ENCODE assay signal across 10 cellular contexts in genomic region chr6:44217332-44218143, GRCh38. TPM values are rescaled to one million over a fixed set of nuclear protein-coding genes. Genes with fewer than 3 reads are reported as not detected.
DNase-seq lines count a peak whose midpoint lies in the region; ATAC-seq and TF ChIP-seq lines count a peak whose summit lies in the region.
"Had no signal": no experiment of that assay in that cellular context is flagged by ENCODE, and none has a peak within 500 bp of the region (broad histone marks: within the 10 kb centered on the region; RNA-seq: fewer than 3 reads in every experiment).

No MANE protein-coding gene starts in this region.

- H3K4me1 Mint-ChIP-seq in endodermal cell, result peaks cover 31% of the 10 kb centered on the region
- H3K4me1 Mint-ChIP-seq in CD8-positive, alpha-beta T cell (ENCODE audit: low read depth), result peaks cover 26% of the 10 kb centered on the region

- H3K4me1 ChIP-seq in endodermal cell (ENCODE audit: control insufficient read depth, insufficient read depth, low read length) (peaks cover 19% of the 10 kb centered on the region), muscle layer of colon (ENCODE audit: insufficient read depth, low read length) (peaks cover 55% of the 10 kb centered on the region)
- peaks cover 15% of the 10 kb centered on the region for H3K4me1 ChIP-seq in CD8-positive, alpha-beta T cell (ENCODE audit: insufficient read depth, low read length)

- H3K27ac ChIP-seq in 22Rv1 (peak overlapping the region; percentile 58), endodermal cell (ENCODE audit: low read depth, low read length) (no peak overlapping the region), muscle layer of colon (ENCODE audit: low read depth, low read length) (peak overlapping the region; percentile 80)
- no peak overlapping the region for H3K27ac ChIP-seq in CD8-positive, alpha-beta T cell (ENCODE audit: low read depth, low read length)

- no peaks in the 10 kb centered on the region for H3K36me3 Mint-ChIP-seq in endodermal cell (ENCODE audit: low read depth)
- no peaks in the 10 kb centered on the region for H3K36me3 Mint-ChIP-seq in CD8-positive, alpha-beta T cell
- H3K36me3 Mint-ChIP-seq: activated naive CD8-positive, alpha-beta T cell treated with anti-CD3 and anti-CD28 coated beads for 36 hours had no signal

- H3K4me3 Mint-ChIP-seq in endodermal cell, result peak overlapping the region; percentile 61
- H3K4me3 Mint-ChIP-seq in CD8-positive, alpha-beta T cell, result no peak overlapping the region

- peaks cover 2% of the 10 kb centered on the region for H3K27me3 Mint-ChIP-seq in endodermal cell (ENCODE audit: insufficient read depth)
- H3K27me3 Mint-ChIP-seq in CD8-positive, alpha-beta T cell (ENCODE audit: low read depth), result peaks cover 9% of the 10 kb centered on the region

- WGBS in endodermal cell (ENCODE audit: insufficient coverage in 1 of 2, insufficient read length in 1 of 2), 2 experiments, result 66 to 68% methylated on average over 14 to 16 of the region's 16 CpGs

- DNase-seq in MG63 (peak; percentile 100), endodermal cell (peak; percentile 88), HK-2 (ENCODE audit: unreplicated experiment) (no peak)
- DNase-seq in CD8-positive, alpha-beta T cell, result no peak
- DNase-seq: activated naive CD8-positive, alpha-beta T cell treated with anti-CD3 and anti-CD28 coated beads for 36 hours had no signal

- no peaks in the 10 kb centered on the region for H3K9me3 Mint-ChIP-seq in endodermal cell
- H3K9me3 Mint-ChIP-seq in CD8-positive, alpha-beta T cell, result no peaks in the 10 kb centered on the region
- H3K9me3 Mint-ChIP-seq: activated naive CD8-positive, alpha-beta T cell treated with anti-CD3 and anti-CD28 coated beads for 36 hours had no signal

- POLR2A ChIA-PET in CD8-positive, alpha-beta T cell (lab: Charles Lee), result interaction anchor here (2.0 kb wide), 1 partner anchor 30 kb away, joined by 5 read pairs; the partner anchor contains the start of gene HSP90AB1

- CTCF ChIA-PET in CD8-positive, alpha-beta T cell (lab: Charles Lee), result interaction anchor here (1.0 kb wide), 2 partner anchors 39 to 45 kb away, joined by 3 to 4 read pairs; no protein-coding TSS in a partner anchor

- ATAC-seq in GM19455 (IDR thresholded peaks at IDR 0.05; ENCODE audit: unreplicated experiment) (no peak), HG03521 (IDR thresholded peaks at IDR 0.05; ENCODE audit: unreplicated experiment) (no peak)
- no peak for ATAC-seq in CD8-positive, alpha-beta T cell

- no peak overlapping the region for H3K27ac Mint-ChIP-seq in endodermal cell
- H3K27ac Mint-ChIP-seq in CD8-positive, alpha-beta T cell, result no peak overlapping the region
- H3K27ac Mint-ChIP-seq: activated naive CD8-positive, alpha-beta T cell treated with anti-CD3 and anti-CD28 coated beads for 36 hours had no signal

- H3K9ac ChIP-seq in endodermal cell (ENCODE audit: extremely low read depth, low read length, poor library complexity, severe bottlenecking) (no peak overlapping the region), muscle layer of colon (ENCODE audit: low read length) (peak overlapping the region; percentile 4)

- H3K36me3 ChIP-seq in MG63 (no peaks in the 10 kb centered on the region), endodermal cell (ENCODE audit: control insufficient read depth, insufficient read depth, low read length) (no peaks in the 10 kb centered on the region), muscle layer of colon (ENCODE audit: insufficient read depth, low read length) (no peaks in the 10 kb centered on the region)
- no peaks in the 10 kb centered on the region for H3K36me3 ChIP-seq in CD8-positive, alpha-beta T cell (ENCODE audit: insufficient read depth, low read length)

- H3K9me3 ChIP-seq in MG63 (no peaks in the 10 kb centered on the region), endodermal cell (ENCODE audit: control insufficient read depth, low read length) (no peaks in the 10 kb centered on the region), muscle layer of colon (ENCODE audit: low read length) (no peaks in the 10 kb centered on the region)
- no peaks in the 10 kb centered on the region for H3K9me3 ChIP-seq in CD8-positive, alpha-beta T cell (ENCODE audit: low read length)

- intact Hi-C loops in CD8-positive, alpha-beta T cell (cut with DNase I, micrococcal nuclease), result no loop called here

- no peaks in the 10 kb centered on the region for H3K27me3 ChIP-seq in MG63
- H3K27me3 ChIP-seq in endodermal cell (ENCODE audit: control insufficient read depth, insufficient read depth, low read length, poor library complexity, severe bottlenecking), result no peaks in the 10 kb centered on the region
- no peaks in the 10 kb centered on the region for H3K27me3 ChIP-seq in muscle layer of colon (ENCODE audit: control insufficient read depth in 1 of 2, insufficient read depth in 2 of 2, low read length in 2 of 2)
- H3K27me3 ChIP-seq in CD8-positive, alpha-beta T cell (ENCODE audit: insufficient read depth, low read length), result no peaks in the 10 kb centered on the region

- TF ChIP-seq CTCF in 22Rv1 (IDR thresholded peaks at IDR 0.05) (no peak), endodermal cell (conservative IDR thresholded peaks at IDR 0.05) (no peak)
- TF ChIP-seq CTCF in CD8-positive, alpha-beta T cell (IDR thresholded peaks at IDR 0.05), result no peak

- H3K4me3 ChIP-seq in MG63, result no peak overlapping the region
- peak overlapping the region; percentile 18 for H3K4me3 ChIP-seq in endodermal cell (ENCODE audit: low read length)
- peak overlapping the region in 1 of 2 donors; percentile 35 for H3K4me3 ChIP-seq in muscle layer of colon (ENCODE audit: low read depth in 1 of 2, low read length in 2 of 2)
- no peak overlapping the region for H3K4me3 ChIP-seq in CD8-positive, alpha-beta T cell (ENCODE audit: low read depth, low read length)

RNA-seq across cellular contexts. Expression of gene MYMX, which starts 0.8 kb away (rescaled TPM):
- total RNA-seq in MG63 (2014; rRNA removed; shearing (Covaris generic); ENCODE audit: low replicate concordance), result not detected in 2 replicates
- total RNA-seq in endodermal cell, result 1 to 10 TPM; 1.7 to 1.8 TPM
- 1.1 TPM for polyA plus RNA-seq in endodermal cell (2013, experiment 1 of 2)
- 0.83 TPM for polyA plus RNA-seq in endodermal cell (2013, experiment 2 of 2)
- not detected for total RNA-seq in CD8-positive, alpha-beta T cell
- total RNA-seq: activated naive CD8-positive, alpha-beta T cell treated with anti-CD3 and anti-CD28 coated beads for 36 hours had no signal
- polyA plus RNA-seq: AG04450 had no signal

RNA-seq across cellular contexts. Expression of gene SLC29A1, which starts 5.9 kb away (rescaled TPM):
- 118 and 130 TPM in 2 replicates for total RNA-seq in MG63 (2014; rRNA removed; shearing (Covaris generic); ENCODE audit: low replicate concordance)
- total RNA-seq in endodermal cell, result 100 to 1,000 TPM; 129 to 155 TPM
- 65.0 TPM for polyA plus RNA-seq in endodermal cell (2013, experiment 1 of 2)
- polyA plus RNA-seq in endodermal cell (2013, experiment 2 of 2), result 58.4 TPM
- 1 to 10 TPM in 1 of 2 experiments, under 1 TPM in 1; 0.79 to 1.2 TPM for total RNA-seq in CD8-positive, alpha-beta T cell

RNA-seq across cellular contexts. Expression of gene HSP90AB1, which starts 29.4 kb away (rescaled TPM):
- total RNA-seq in MG63 (2014; rRNA removed; shearing (Covaris generic); ENCODE audit: low replicate concordance), result 5,432 and 5,573 TPM in 2 replicates
- 1,000 to 10,000 TPM; 1,356 to 1,422 TPM for total RNA-seq in endodermal cell
- polyA plus RNA-seq in endodermal cell (2013, experiment 1 of 2), result 1,137 TPM
- polyA plus RNA-seq in endodermal cell (2013, experiment 2 of 2), result 1,046 TPM
- total RNA-seq in CD8-positive, alpha-beta T cell, result 100 to 1,000 TPM; 561 to 585 TPM

RNA-seq across cellular contexts. Expression of gene SLC35B2, which starts 39.8 kb away (rescaled TPM):
- total RNA-seq in MG63 (2014; rRNA removed; shearing (Covaris generic); ENCODE audit: low replicate concordance), result 386 and 631 TPM in 2 replicates
- total RNA-seq in endodermal cell, result 10 to 100 TPM; 52.5 to 54.3 TPM
- polyA plus RNA-seq in endodermal cell (2013, experiment 1 of 2), result 42.1 TPM
- 39.6 TPM for polyA plus RNA-seq in endodermal cell (2013, experiment 2 of 2)
- total RNA-seq in CD8-positive, alpha-beta T cell, result 1 to 10 TPM; 6.3 to 6.4 TPM

RNA-seq across cellular contexts. Expression of gene NFKBIE, which starts 47.8 kb away (rescaled TPM):
- total RNA-seq in MG63 (2014; rRNA removed; shearing (Covaris generic); ENCODE audit: low replicate concordance), result 24.4 and 35.2 TPM in 2 replicates
- 10 to 100 TPM in 1 of 2 donors, 1 to 10 TPM in 1; 8.3 to 11.0 TPM for total RNA-seq in endodermal cell
- 8.9 TPM for polyA plus RNA-seq in endodermal cell (2013, experiment 1 of 2)
- polyA plus RNA-seq in endodermal cell (2013, experiment 2 of 2), result 5.6 TPM
- total RNA-seq in CD8-positive, alpha-beta T cell, result 10 to 100 TPM; 44.5 to 45.8 TPM

Comparison
In these comparisons a context has a peak if more than half of its experiments do, and no peak if none do; other contexts are left out.
1. H3K27ac ChIP-seq: peak in 22Rv1 (single experiment) and muscle layer of colon (single experiment); none in endodermal cell (single experiment) and CD8-positive, alpha-beta T cell (single experiment).
2. DNase-seq: peak in MG63 (single experiment) and endodermal cell (single experiment); none in HK-2 (single experiment) and CD8-positive, alpha-beta T cell (0 of 7).
3. RNA of gene SLC29A1, which starts 5.9 kb away (total RNA-seq): 129 to 155 TPM in endodermal cell and 118 to 130 TPM in MG63; 0.79 to 1.2 TPM in CD8-positive, alpha-beta T cell; every median in the first group is over 10 times any median in the second.